In the genomic region with DNA sequence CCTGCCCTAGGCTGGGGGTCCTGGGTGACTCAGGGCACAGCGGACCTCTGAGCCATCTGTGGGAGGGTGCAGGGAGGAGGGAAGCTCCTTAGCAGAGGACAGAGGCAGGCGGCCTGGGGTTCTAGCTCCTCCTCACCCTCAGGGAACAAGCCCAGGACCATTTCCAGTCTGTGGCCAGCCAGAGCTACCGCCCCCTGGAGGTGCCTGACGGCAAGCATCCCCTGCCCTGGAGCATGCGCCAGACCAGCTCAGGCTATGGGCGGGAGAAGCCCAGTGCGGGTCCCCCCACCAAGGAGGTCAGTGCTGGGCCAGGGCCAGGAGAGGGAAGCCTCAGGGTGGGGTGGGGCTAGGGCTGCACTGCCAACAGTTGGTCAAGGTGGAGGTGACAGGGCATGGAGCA, we compare ENCODE assay signal across 8 cellular contexts. TPM values are rescaled to one million over a fixed set of nuclear protein-coding genes. Genes with fewer than 3 reads are reported as not detected.
DNase-seq lines count a peak whose midpoint lies in the region; ATAC-seq and TF ChIP-seq lines count a peak whose summit lies in the region.

No MANE protein-coding gene starts in this region.

- H3K79me2 ChIP-seq in PC-3 (ENCODE audit: low read length), result no peaks in the 10 kb centered on the region

- H3F3A ChIP-seq in PC-3 (ENCODE audit: low read length, unreplicated experiment), result no peaks in the 10 kb centered on the region

- BruUV-seq in PC-3 (replicated peaks; lab: Mats Ljungman, UMichigan), result no TSS peak

- DNase-seq in GM10266 (ENCODE audit: extremely low spot score), result no peak
- DNase-seq in PC-3, result peak; percentile 37
- peak; percentile 53 for DNase-seq in dermis blood vessel endothelial cell
- no peak for DNase-seq in gastrocnemius medialis
- DNase-seq in amniotic stem cell (lab: John Stamatoyannopoulos, UW), result no peak
- no peak for DNase-seq in T-helper 2 cell
- no peak for DNase-seq in stomach

- in situ Hi-C loops in gastrocnemius medialis (cut with MboI; ENCODE audit: low sequenced_read_pairs in 4 of 4), result no loop called here

- H4K20me1 ChIP-seq in PC-3 (ENCODE audit: low read length), result no peaks in the 10 kb centered on the region

- H3K9me3 ChIP-seq in PC-3 (ENCODE audit: low read length) (no peaks in the 10 kb centered on the region), gastrocnemius medialis (no peaks in the 10 kb centered on the region), stomach (no peaks in the 10 kb centered on the region)

- no peak overlapping the region for H2AFZ ChIP-seq in PC-3 (ENCODE audit: low read length)

- intact Hi-C loops in PC-3 (cut with micrococcal nuclease) (no loop called here), gastrocnemius medialis (cut with DNase I; ENCODE audit: low total_unique reads) (no loop called here), stomach (cut with DNase I; ENCODE audit: low total_unique reads) (no loop called here)

- H3K36me3 ChIP-seq in PC-3 (ENCODE audit: low read depth, low read length) (no peaks in the 10 kb centered on the region), gastrocnemius medialis (no peaks in the 10 kb centered on the region), stomach (peaks cover 0 to 7% (median 0%) of the 10 kb centered on the region in 4 donors)

- CTCF ChIA-PET in PC-3 (lab: Charles Lee), result interaction anchor here (0.6 to 1.3 kb wide), 5 partner anchors 12 to 156 kb away, joined by 3 read pairs; no protein-coding TSS in a partner anchor

- POLR2A ChIA-PET in PC-3 (lab: Charles Lee; ENCODE audit: unreplicated experiment), result no interaction called here

- TF ChIP-seq EP300 in stomach (IDR thresholded peaks at IDR 0.05), result no peak

- TF ChIP-seq POLR2A in gastrocnemius medialis (IDR thresholded peaks at IDR 0.05), result no peak
- TF ChIP-seq POLR2A in stomach (IDR thresholded peaks at IDR 0.05), result no peak

- H3K4me3 ChIP-seq in PC-3 (ENCODE audit: low read length) (no peak overlapping the region), gastrocnemius medialis (no peak overlapping the region), stomach (no peak overlapping the region)

- H3K4me1 ChIP-seq in PC-3 (ENCODE audit: insufficient read depth, low read length) (peaks cover 26% of the 10 kb centered on the region), gastrocnemius medialis (peaks cover 0 to 3% of the 10 kb centered on the region in 2 donors), stomach (peaks cover 6 to 14% (median 11%) of the 10 kb centered on the region in 4 donors)

- peak; percentile 27; the same call in 1 of the 2 replicates for ATAC-seq in PC-3
- no peak for ATAC-seq in gastrocnemius medialis
- ATAC-seq in GM19035 (IDR thresholded peaks at IDR 0.05; ENCODE audit: unreplicated experiment), result no peak

- TF ChIP-seq CTCF in GM10266 (IDR thresholded peaks at IDR 0.05; ENCODE audit: control insufficient read depth, insufficient read depth, low read depth, missing control alignments) (peak; percentile 61), PC-3 (conservative IDR thresholded peaks at IDR 0.05; ENCODE audit: low read depth, low read length) (peak; percentile 75), gastrocnemius medialis (IDR thresholded peaks at IDR 0.05 in 4 of 5, conservative IDR thresholded peaks at IDR 0.05 in 1 of 5) (peak in 4 of 5 experiments; percentile 18 to 49 (median 34)), stomach (IDR thresholded peaks at IDR 0.05) (peak in 3 of 7 experiments; percentile 8 to 22 (median 19))

- H3K9me2 ChIP-seq in PC-3 (replicated peaks; ENCODE audit: low read length), result no peaks in the 10 kb centered on the region

- H3K4me2 ChIP-seq in PC-3 (ENCODE audit: low read length), result no peak overlapping the region

- WGBS in stomach, 5 donors, result 24 to 50% (median 43%) methylated on average over 4 to 7 of the region's 7 CpGs

- H3K27me3 ChIP-seq in PC-3 (ENCODE audit: low read length) (no peaks in the 10 kb centered on the region), gastrocnemius medialis (peaks cover 0 to 6% (median 4%) of the 10 kb centered on the region in 3 donors), stomach (peaks cover 0 to 39% (median 19%) of the 10 kb centered on the region in 3 donors)

- no peak overlapping the region for H3K9ac ChIP-seq in PC-3 (ENCODE audit: low read length)

- H3K27ac ChIP-seq in PC-3 (ENCODE audit: low read length), result no peak overlapping the region
- H3K27ac ChIP-seq in gastrocnemius medialis, result no peak overlapping the region
- H3K27ac ChIP-seq in stomach, result no peak overlapping the region

RNA-seq across cellular contexts. Expression of gene LRRC10B, which starts 26.0 kb away (rescaled TPM):
- total RNA-seq in PC-3 (2014; rRNA removed), result 0.55 TPM in 1 of 2 replicates, not detected in the other
- total RNA-seq in dermis blood vessel endothelial cell, result not detected in 2 replicates
- 1 to 10 TPM in 1 of 4 donors, under 1 TPM in 1, not detected in 2; 0.13 to 1.0 TPM for total RNA-seq in gastrocnemius medialis
- 1 to 10 TPM in 1 of 5 donors, under 1 TPM in 2, not detected in 2; 0.43 to 1.3 (median 0.92) TPM for total RNA-seq in stomach
- under 1 TPM; 0.44 to 0.76 (median 0.73) TPM for polyA plus RNA-seq in stomach

RNA-seq across cellular contexts. Expression of gene SDHAF2, which starts 52.6 kb away (rescaled TPM):
- total RNA-seq in PC-3 (2014; rRNA removed) (54.3 and 90.4 TPM in 2 replicates), dermis blood vessel endothelial cell (23.2 and 57.0 TPM in 2 replicates), gastrocnemius medialis (10 to 100 TPM; 32.1 to 84.4 (median 53.8) TPM), stomach (100 to 1,000 TPM in 1 of 5 donors, 10 to 100 TPM in 4; 11.6 to 125 (median 40.6) TPM)
- polyA plus RNA-seq in stomach, result 10 to 100 TPM; 36.6 to 53.9 (median 43.7) TPM

RNA-seq across cellular contexts. Expression of gene CPSF7, which starts 52.7 kb away (rescaled TPM):
- 51.1 and 55.3 TPM in 2 replicates for total RNA-seq in PC-3 (2014; rRNA removed)
- 16.7 and 22.2 TPM in 2 replicates for total RNA-seq in dermis blood vessel endothelial cell
- total RNA-seq in gastrocnemius medialis, result 100 to 1,000 TPM in 1 of 4 donors, 10 to 100 TPM in 3; 38.9 to 180 (median 42.5) TPM
- 100 to 1,000 TPM in 1 of 5 donors, 10 to 100 TPM in 4; 22.3 to 249 (median 46.1) TPM for total RNA-seq in stomach
- 10 to 100 TPM; 21.7 to 33.0 (median 22.3) TPM for polyA plus RNA-seq in stomach

Comparison
In these comparisons a context has a peak if more than half of its experiments do, and no peak if none do; other contexts are left out.
1. DNase-seq: peak in PC-3 (single experiment) and dermis blood vessel endothelial cell (single experiment); none in GM10266 (single experiment), gastrocnemius medialis (0 of 2), amniotic stem cell (single experiment), T-helper 2 cell (0 of 5) and stomach (single experiment).